ENCODE assay signal across 12 cellular contexts in the genomic region with DNA sequence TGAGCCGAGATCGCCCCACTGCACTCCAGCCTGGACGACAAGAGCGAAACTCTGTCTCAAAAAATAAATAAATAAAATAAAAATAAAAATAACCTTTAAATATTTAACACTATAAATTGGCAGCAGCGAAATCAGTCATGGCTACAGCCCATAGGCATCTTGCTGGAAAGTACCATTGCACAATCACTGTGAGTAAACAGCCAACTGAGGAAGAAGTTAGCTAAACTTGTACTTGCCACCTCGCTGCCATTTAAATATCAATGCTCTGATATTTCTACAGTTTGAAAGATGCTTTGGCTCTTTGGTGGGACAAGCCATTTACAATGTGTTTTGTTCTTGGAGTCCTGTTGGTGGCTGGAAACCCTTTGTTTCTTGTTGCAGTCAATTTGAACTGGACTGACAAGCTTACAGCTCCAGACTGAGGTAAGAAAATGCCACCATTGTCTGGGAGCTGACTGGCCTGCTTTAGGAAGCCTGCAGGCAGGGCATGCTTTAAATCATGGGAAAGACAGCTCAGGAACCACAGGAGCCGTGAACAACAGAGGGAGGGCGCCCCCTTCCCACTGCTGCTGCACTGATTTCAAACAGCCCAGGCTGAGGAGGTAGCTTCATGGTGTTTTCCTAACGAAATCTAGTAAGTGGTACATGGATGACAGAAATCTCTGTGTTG.
DNase-seq lines count a peak whose midpoint lies in the region; ATAC-seq and TF ChIP-seq lines count a peak whose summit lies in the region.
"Had no signal": no experiment of that assay in that cellular context is flagged by ENCODE, and none has a peak within 500 bp of the region (broad histone marks: within the 10 kb centered on the region; RNA-seq: fewer than 3 reads in every experiment).

No MANE protein-coding gene starts in this region.

- no peak overlapping the region for H3K27ac ChIP-seq in WERI-Rb-1
- H3K27ac ChIP-seq: KMS-11 had no signal

- H3K36me3 ChIP-seq in HAP-1 (replicated peaks) (no peaks in the 10 kb centered on the region), WERI-Rb-1 (no peaks in the 10 kb centered on the region)

- TF ChIP-seq CTCF in WERI-Rb-1 (IDR thresholded peaks at IDR 0.05; ENCODE audit: low read depth, low read length) (peak; percentile 62), glutamatergic neuron (IDR thresholded peaks at IDR 0.05; ENCODE audit: partially characterized antibody, unreplicated experiment) (no peak)

- H3K4me3 Mint-ChIP-seq in glutamatergic neuron (ENCODE audit: unreplicated experiment) = no peak overlapping the region
- H3K4me3 Mint-ChIP-seq: CD14-positive monocyte had no signal

- H3K4me1 Mint-ChIP-seq in glutamatergic neuron (ENCODE audit: low read depth, unreplicated experiment) = no peaks in the 10 kb centered on the region
- H3K4me1 Mint-ChIP-seq: CD14-positive monocyte had no signal

- no peak for ATAC-seq in GM19467 (IDR thresholded peaks at IDR 0.05; ENCODE audit: unreplicated experiment)
- no peak for ATAC-seq in stimulated activated naive CD8-positive, alpha-beta T cell treated with anti-CD3 and anti-CD28 coated beads, Interleukin-15, Interleukin-2, amounts not matched to agents 100 U/mL and 50 U/mL, for 24 hours

- no peaks in the 10 kb centered on the region for H3K9me3 Mint-ChIP-seq in glutamatergic neuron (ENCODE audit: unreplicated experiment)

- in situ Hi-C loops in HAP-1 (cut with MboI; ENCODE audit: low sequenced_read_pairs) = no loop called here

- no peaks in the 10 kb centered on the region for H3K27me3 Mint-ChIP-seq in glutamatergic neuron (ENCODE audit: unreplicated experiment)

- H3K4me3 ChIP-seq in HAP-1 (no peak overlapping the region), WERI-Rb-1 (ENCODE audit: low read depth, low read length) (no peak overlapping the region)

- no peak overlapping the region for H3K27ac Mint-ChIP-seq in glutamatergic neuron (ENCODE audit: unreplicated experiment)
- H3K27ac Mint-ChIP-seq: CD14-positive monocyte had no signal

- peaks cover 36% of the 10 kb centered on the region for H3K4me1 ChIP-seq in HAP-1

- H3K9me3 ChIP-seq in HAP-1 = no peaks in the 10 kb centered on the region
- H3K9me3 ChIP-seq in WERI-Rb-1 (ENCODE audit: severe bottlenecking) = no peaks in the 10 kb centered on the region

- no peaks in the 10 kb centered on the region for H3K36me3 Mint-ChIP-seq in glutamatergic neuron (ENCODE audit: unreplicated experiment)
- H3K36me3 Mint-ChIP-seq: CD14-positive monocyte had no signal

- H3K27me3 ChIP-seq in HAP-1 (ENCODE audit: low read depth) = no peaks in the 10 kb centered on the region
- H3K27me3 ChIP-seq in WERI-Rb-1 (ENCODE audit: insufficient read depth, low read depth, severe bottlenecking) = no peaks in the 10 kb centered on the region

- DNase-seq in 8988T = peak; percentile 8
- peak; percentile 76 to 84 for DNase-seq in HAP-1 (ENCODE audit: low spot score in 2 of 2)
- DNase-seq in WERI-Rb-1 = peak; percentile 40
- DNase-seq in glutamatergic neuron = peak; percentile 26
- DNase-seq in SKM-1 treated with dmso at 0.1 percent for 144 hours (lab: John Stamatoyannopoulos, UW; ENCODE audit: unreplicated experiment) = no peak
- DNase-seq in stimulated activated naive CD8-positive, alpha-beta T cell treated with anti-CD3 and anti-CD28 coated beads, Interleukin-15, Interleukin-2, amounts not matched to agents 100 U/mL and 50 U/mL, for 24 hours = no peak
- DNase-seq in T-helper 2 cell = no peak
- DNase-seq: amygdala, occipital lobe had no signal

Comparison
In these comparisons a context has a peak if more than half of its experiments do, and no peak if none do; other contexts are left out.
1. DNase-seq: peak in 8988T (single experiment), HAP-1 (2 of 2), WERI-Rb-1 (single experiment) and glutamatergic neuron (single experiment); none in SKM-1 treated with dmso at 0.1 percent for 144 hours (single experiment), stimulated activated naive CD8-positive, alpha-beta T cell treated with anti-CD3 and anti-CD28 coated beads, Interleukin-15, Interleukin-2, amounts not matched to agents 100 U/mL and 50 U/mL, for 24 hours (single experiment) and T-helper 2 cell (0 of 5).